1 cellular context compared by ENCODE assay signal in genomic region chr11:118572075-118572913, GRCh38.
A peak's percentile ranks its signal among the peaks of the same experiment; 100 is the strongest.
TF ChIP-seq lines count a peak whose summit lies in the region.

Gene ARCN1 (plus strand): TSS chr11:118572409. CDS start chr11:118572548, 139 bp downstream.

TF ChIP-seq in WTC11, 78 proteins besides CTCF, POLR2A, EP300 and RAD21 (continued from another document and continues in another):
- TF ChIP-seq ZNF532 (CRISPR knock-in tag; IDR thresholded peaks at IDR 0.05; ENCODE audit: borderline replicate concordance): no peak
- TF ChIP-seq ATF1 (CRISPR knock-in tag; IDR thresholded peaks at IDR 0.05): no peak
- peak; percentile 44; the same call in 1 of the 2 replicates for TF ChIP-seq SP1 (CRISPR knock-in tag; conservative IDR thresholded peaks at IDR 0.05)
- no peak for TF ChIP-seq CDX4 (CRISPR knock-in tag; IDR thresholded peaks at IDR 0.05; ENCODE audit: borderline replicate concordance)
- no peak for TF ChIP-seq GTF2I (CRISPR knock-in tag; conservative IDR thresholded peaks at IDR 0.05)
- TF ChIP-seq CBFB (CRISPR knock-in tag; IDR thresholded peaks at IDR 0.05; ENCODE audit: low read depth): no peak
- peak; percentile 73; the same call in 1 of the 2 replicates for TF ChIP-seq CREM (CRISPR knock-in tag; IDR thresholded peaks at IDR 0.05)
- TF ChIP-seq SOX15 (CRISPR knock-in tag; IDR thresholded peaks at IDR 0.05): no peak
- peak; percentile 53; the same call in 1 of the 2 replicates for TF ChIP-seq FOXP4 (CRISPR knock-in tag; IDR thresholded peaks at IDR 0.05)
- no peak for TF ChIP-seq AR (CRISPR knock-in tag; IDR thresholded peaks at IDR 0.05)
- TF ChIP-seq, protein P1, sequence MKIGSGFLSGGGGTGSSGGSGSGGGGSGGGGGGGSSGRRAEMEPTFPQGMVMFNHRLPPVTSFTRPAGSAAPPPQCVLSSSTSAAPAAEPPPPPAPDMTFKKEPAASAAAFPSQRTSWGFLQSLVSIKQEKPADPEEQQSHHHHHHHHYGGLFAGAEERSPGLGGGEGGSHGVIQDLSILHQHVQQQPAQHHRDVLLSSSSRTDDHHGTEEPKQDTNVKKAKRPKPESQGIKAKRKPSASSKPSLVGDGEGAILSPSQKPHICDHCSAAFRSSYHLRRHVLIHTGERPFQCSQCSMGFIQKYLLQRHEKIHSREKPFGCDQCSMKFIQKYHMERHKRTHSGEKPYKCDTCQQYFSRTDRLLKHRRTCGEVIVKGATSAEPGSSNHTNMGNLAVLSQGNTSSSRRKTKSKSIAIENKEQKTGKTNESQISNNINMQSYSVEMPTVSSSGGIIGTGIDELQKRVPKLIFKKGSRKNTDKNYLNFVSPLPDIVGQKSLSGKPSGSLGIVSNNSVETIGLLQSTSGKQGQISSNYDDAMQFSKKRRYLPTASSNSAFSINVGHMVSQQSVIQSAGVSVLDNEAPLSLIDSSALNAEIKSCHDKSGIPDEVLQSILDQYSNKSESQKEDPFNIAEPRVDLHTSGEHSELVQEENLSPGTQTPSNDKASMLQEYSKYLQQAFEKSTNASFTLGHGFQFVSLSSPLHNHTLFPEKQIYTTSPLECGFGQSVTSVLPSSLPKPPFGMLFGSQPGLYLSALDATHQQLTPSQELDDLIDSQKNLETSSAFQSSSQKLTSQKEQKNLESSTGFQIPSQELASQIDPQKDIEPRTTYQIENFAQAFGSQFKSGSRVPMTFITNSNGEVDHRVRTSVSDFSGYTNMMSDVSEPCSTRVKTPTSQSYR (CRISPR knock-in tag; IDR thresholded peaks at IDR 0.05): no peak
- no peak for TF ChIP-seq TCF7 (CRISPR knock-in tag; IDR thresholded peaks at IDR 0.05; ENCODE audit: low read depth)
- TF ChIP-seq, protein P2, sequence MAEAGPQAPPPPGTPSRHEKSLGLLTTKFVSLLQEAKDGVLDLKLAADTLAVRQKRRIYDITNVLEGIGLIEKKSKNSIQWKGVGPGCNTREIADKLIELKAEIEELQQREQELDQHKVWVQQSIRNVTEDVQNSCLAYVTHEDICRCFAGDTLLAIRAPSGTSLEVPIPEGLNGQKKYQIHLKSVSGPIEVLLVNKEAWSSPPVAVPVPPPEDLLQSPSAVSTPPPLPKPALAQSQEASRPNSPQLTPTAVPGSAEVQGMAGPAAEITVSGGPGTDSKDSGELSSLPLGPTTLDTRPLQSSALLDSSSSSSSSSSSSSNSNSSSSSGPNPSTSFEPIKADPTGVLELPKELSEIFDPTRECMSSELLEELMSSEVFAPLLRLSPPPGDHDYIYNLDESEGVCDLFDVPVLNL (CRISPR knock-in tag; IDR thresholded peaks at IDR 0.05; ENCODE audit: borderline replicate concordance, low read depth): no peak
- TF ChIP-seq HMGA2 (CRISPR knock-in tag; IDR thresholded peaks at IDR 0.05): no peak
- no peak for TF ChIP-seq CREB1 (CRISPR knock-in tag; IDR thresholded peaks at IDR 0.05)
- no peak; the same call in 1 of the 2 replicates for TF ChIP-seq MLX (CRISPR knock-in tag; IDR thresholded peaks at IDR 0.05)
- TF ChIP-seq ZNF425 (CRISPR knock-in tag; conservative IDR thresholded peaks at IDR 0.05): no peak
- no peak for TF ChIP-seq JAZF1 (CRISPR knock-in tag; IDR thresholded peaks at IDR 0.05)
- TF ChIP-seq JUN (CRISPR knock-in tag; IDR thresholded peaks at IDR 0.05): no peak
- TF ChIP-seq PRRX2 (CRISPR knock-in tag; IDR thresholded peaks at IDR 0.05): no peak
- no peak for TF ChIP-seq RORB (CRISPR knock-in tag; IDR thresholded peaks at IDR 0.05)
- TF ChIP-seq, protein P3, sequence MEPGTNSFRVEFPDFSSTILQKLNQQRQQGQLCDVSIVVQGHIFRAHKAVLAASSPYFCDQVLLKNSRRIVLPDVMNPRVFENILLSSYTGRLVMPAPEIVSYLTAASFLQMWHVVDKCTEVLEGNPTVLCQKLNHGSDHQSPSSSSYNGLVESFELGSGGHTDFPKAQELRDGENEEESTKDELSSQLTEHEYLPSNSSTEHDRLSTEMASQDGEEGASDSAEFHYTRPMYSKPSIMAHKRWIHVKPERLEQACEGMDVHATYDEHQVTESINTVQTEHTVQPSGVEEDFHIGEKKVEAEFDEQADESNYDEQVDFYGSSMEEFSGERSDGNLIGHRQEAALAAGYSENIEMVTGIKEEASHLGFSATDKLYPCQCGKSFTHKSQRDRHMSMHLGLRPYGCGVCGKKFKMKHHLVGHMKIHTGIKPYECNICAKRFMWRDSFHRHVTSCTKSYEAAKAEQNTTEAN (CRISPR knock-in tag; IDR thresholded peaks at IDR 0.05): no peak
- TF ChIP-seq RELA (CRISPR knock-in tag; IDR thresholded peaks at IDR 0.05; ENCODE audit: borderline replicate concordance): 0 out of 2 replicates have a peak, but pooled peaks have one; percentile 32
- no peak for TF ChIP-seq NFATC4 (CRISPR knock-in tag; IDR thresholded peaks at IDR 0.05)
- no peak for TF ChIP-seq ZBTB21 (CRISPR knock-in tag; IDR thresholded peaks at IDR 0.05; ENCODE audit: borderline replicate concordance)
- TF ChIP-seq FOXK1 (CRISPR knock-in tag; IDR thresholded peaks at IDR 0.05): peak; percentile 18; the same call in 1 of the 2 replicates
- no peak for TF ChIP-seq SMAD4 (CRISPR knock-in tag; IDR thresholded peaks at IDR 0.05)
- TF ChIP-seq TEAD1 (CRISPR knock-in tag; IDR thresholded peaks at IDR 0.05): no peak
- TF ChIP-seq, protein P4, sequence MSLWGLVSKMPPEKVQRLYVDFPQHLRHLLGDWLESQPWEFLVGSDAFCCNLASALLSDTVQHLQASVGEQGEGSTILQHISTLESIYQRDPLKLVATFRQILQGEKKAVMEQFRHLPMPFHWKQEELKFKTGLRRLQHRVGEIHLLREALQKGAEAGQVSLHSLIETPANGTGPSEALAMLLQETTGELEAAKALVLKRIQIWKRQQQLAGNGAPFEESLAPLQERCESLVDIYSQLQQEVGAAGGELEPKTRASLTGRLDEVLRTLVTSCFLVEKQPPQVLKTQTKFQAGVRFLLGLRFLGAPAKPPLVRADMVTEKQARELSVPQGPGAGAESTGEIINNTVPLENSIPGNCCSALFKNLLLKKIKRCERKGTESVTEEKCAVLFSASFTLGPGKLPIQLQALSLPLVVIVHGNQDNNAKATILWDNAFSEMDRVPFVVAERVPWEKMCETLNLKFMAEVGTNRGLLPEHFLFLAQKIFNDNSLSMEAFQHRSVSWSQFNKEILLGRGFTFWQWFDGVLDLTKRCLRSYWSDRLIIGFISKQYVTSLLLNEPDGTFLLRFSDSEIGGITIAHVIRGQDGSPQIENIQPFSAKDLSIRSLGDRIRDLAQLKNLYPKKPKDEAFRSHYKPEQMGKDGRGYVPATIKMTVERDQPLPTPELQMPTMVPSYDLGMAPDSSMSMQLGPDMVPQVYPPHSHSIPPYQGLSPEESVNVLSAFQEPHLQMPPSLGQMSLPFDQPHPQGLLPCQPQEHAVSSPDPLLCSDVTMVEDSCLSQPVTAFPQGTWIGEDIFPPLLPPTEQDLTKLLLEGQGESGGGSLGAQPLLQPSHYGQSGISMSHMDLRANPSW (CRISPR knock-in tag; conservative IDR thresholded peaks at IDR 0.05; ENCODE audit: low read depth): no peak
- TF ChIP-seq ZNF219 (CRISPR knock-in tag; IDR thresholded peaks at IDR 0.05; ENCODE audit: borderline replicate concordance): no peak
- no peak for TF ChIP-seq ATF6 (CRISPR knock-in tag; IDR thresholded peaks at IDR 0.05)
- TF ChIP-seq MXD4 (CRISPR knock-in tag; IDR thresholded peaks at IDR 0.05; ENCODE audit: borderline replicate concordance): no peak
